In the genomic region with DNA sequence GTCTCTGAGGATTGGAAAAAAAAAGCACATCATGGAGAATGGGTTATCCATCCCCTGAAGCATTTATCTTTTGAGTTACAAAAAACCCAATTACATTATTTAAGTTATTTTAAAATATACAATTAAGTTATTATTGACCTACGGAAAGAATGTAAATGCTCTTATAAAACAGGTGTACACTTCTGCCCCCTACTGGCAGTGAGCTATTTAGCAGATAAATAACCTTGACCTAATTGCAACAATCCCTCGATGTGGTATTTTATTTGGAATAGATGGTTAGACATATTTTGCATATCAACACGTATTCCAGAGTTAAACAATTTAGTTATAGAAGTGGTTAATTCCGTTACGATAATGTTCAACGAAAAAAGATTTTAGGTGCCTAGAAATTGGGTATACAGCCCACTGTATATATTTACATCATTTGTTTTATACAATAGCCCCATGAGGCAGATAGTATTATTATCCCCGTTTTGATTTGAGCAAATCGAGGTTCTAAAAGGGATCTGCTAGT, we compare ENCODE assay signal across 8 cellular contexts. TPM values are rescaled to one million over a fixed set of nuclear protein-coding genes. Genes with fewer than 3 reads are reported as not detected.
DNase-seq lines count a peak whose midpoint lies in the region; ATAC-seq and TF ChIP-seq lines count a peak whose summit lies in the region.

No MANE protein-coding gene starts in this region.

- no peaks in the 10 kb centered on the region for H3K4me1 ChIP-seq in cardiac muscle cell (ENCODE audit: low read depth)

- peak; percentile 71 for TF ChIP-seq CTCF in cardiac muscle cell (IDR thresholded peaks at IDR 0.05; ENCODE audit: low read depth, low read length)
- peak; percentile 71 for TF ChIP-seq CTCF in fibroblast of villous mesenchyme (IDR thresholded peaks at IDR 0.05; ENCODE audit: insufficient read depth, low read depth, low read length)

- H3K4me3 ChIP-seq in cardiac muscle cell (no peak overlapping the region), fibroblast of villous mesenchyme (ENCODE audit: low read depth, low read length) (no peak overlapping the region)

- no peak overlapping the region for H3K27ac ChIP-seq in cardiac muscle cell

- H3K27me3 ChIP-seq in cardiac muscle cell: no peaks in the 10 kb centered on the region

- no peaks in the 10 kb centered on the region for H3K36me3 ChIP-seq in cardiac muscle cell

- ATAC-seq in Right ventricle myocardium inferior (no peak), GM18861 (IDR thresholded peaks at IDR 0.05; ENCODE audit: unreplicated experiment) (no peak), GM19328 (IDR thresholded peaks at IDR 0.05; ENCODE audit: unreplicated experiment) (no peak)
- no peak for ATAC-seq in stimulated activated naive CD8-positive, alpha-beta T cell treated with anti-CD3 and anti-CD28 coated beads, Interleukin-15, Interleukin-2, amounts not matched to agents 100 U/mL and 50 U/mL, for 24 hours

- no peaks in the 10 kb centered on the region for H3K9me3 ChIP-seq in cardiac muscle cell (ENCODE audit: low read depth)

- peak; percentile 63 to 87 for DNase-seq in cardiac muscle cell (ENCODE audit: low read depth in 1 of 2, low spot score in 1 of 2)
- no peak for DNase-seq in Right ventricle myocardium inferior (ENCODE audit: missing footprints)
- peak; percentile 36 for DNase-seq in HuH-7 (ENCODE audit: low spot score)
- peak; percentile 56 for DNase-seq in SKM-1 treated with dmso at 0.1 percent for 144 hours (lab: John Stamatoyannopoulos, UW; ENCODE audit: unreplicated experiment)
- peak; percentile 75 for DNase-seq in fibroblast of villous mesenchyme (ENCODE audit: low read depth)
- peak; percentile 31 for DNase-seq in stimulated activated naive CD8-positive, alpha-beta T cell treated with anti-CD3 and anti-CD28 coated beads, Interleukin-15, Interleukin-2, amounts not matched to agents 100 U/mL and 50 U/mL, for 24 hours

- intact Hi-C loops in Right ventricle myocardium inferior (cut with DNase I): no loop called here

RNA-seq across cellular contexts. Expression of gene DAW1, which starts 9.1 kb away (rescaled TPM):
- total RNA-seq in cardiac muscle cell (0.46 and 0.57 TPM in 2 replicates), Right ventricle myocardium inferior (not detected), fibroblast of villous mesenchyme (0.64 TPM in 1 of 2 replicates, not detected in the other)
- polyA plus RNA-seq in cardiac muscle cell: 0.59 TPM in 1 of 2 replicates, not detected in the other

RNA-seq across cellular contexts. Expression of gene CCL20, which starts 48.6 kb away (rescaled TPM):
- total RNA-seq in cardiac muscle cell (not detected in 2 replicates), Right ventricle myocardium inferior (not detected), fibroblast of villous mesenchyme (0.43 TPM in 1 of 2 replicates, not detected in the other)
- 0.21 TPM in 1 of 2 replicates, not detected in the other for polyA plus RNA-seq in cardiac muscle cell
